In the genomic region with DNA sequence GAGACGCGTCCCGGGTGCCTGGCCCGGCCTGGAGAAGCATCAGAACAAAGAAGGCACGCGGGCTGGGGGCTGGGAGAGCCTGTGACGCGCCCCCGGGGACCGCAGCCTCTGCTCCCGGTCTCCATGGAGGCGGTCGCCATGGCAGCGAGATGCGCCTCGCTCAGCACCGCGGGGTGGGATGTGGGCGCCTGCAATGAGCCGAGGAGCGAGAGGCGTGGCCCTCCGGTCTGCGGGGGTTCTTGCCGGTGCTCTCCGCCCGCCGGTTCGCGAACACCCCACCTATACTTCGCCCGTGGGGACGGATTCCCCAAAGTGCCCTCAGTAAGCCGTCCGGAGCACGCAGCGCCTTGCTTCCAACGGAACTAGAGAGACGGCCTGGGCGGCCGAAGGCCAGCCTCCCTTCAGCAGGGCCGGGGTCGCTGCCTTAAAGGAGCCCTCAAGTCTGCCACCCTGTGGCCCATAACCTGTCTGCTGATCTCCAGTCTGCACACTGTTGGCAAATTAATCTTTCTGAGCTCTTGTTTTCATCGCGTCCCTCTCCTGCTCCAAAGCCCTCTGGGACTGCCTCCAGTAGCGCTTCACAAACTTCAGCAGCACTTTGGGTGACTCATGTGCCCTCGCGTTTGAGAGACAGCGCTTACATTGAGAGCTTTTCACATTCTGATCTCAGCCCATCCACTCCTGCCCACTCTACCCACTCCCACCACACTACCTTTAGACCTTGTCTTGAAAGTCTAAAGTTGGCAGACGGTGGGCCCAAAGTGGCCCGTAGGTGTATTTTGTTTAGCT, we compare ENCODE assay signal across 8 cellular contexts. TPM values are rescaled to one million over a fixed set of nuclear protein-coding genes. Genes with fewer than 3 reads are reported as not detected.
DNase-seq lines count a peak whose midpoint lies in the region; ATAC-seq and TF ChIP-seq lines count a peak whose summit lies in the region.

No MANE protein-coding gene starts in this region.

- H3K36me3 Mint-ChIP-seq in T-helper 17 cell (ENCODE audit: low read depth): no peaks in the 10 kb centered on the region

- H3K27ac Mint-ChIP-seq in T-helper 17 cell: peak overlapping the region; percentile 91

- H3K27me3 Mint-ChIP-seq in T-helper 17 cell: no peaks in the 10 kb centered on the region

- H3K4me3 ChIP-seq in HFF-Myc (replicated peaks; ENCODE audit: low read depth, low read length): peak overlapping the region; percentile 97
- peak overlapping the region; percentile 78 for H3K4me3 ChIP-seq in retinal pigment epithelial cell (ENCODE audit: low read length)

- H3K4me1 Mint-ChIP-seq in T-helper 17 cell: peaks cover 17% of the 10 kb centered on the region

- H3K9me3 ChIP-seq in T-helper 17 cell (ENCODE audit: control insufficient read depth, low read length, poor library complexity, severe bottlenecking): no peaks in the 10 kb centered on the region

- peak overlapping the region; percentile 87 for H3K4me3 Mint-ChIP-seq in T-helper 17 cell

- TF ChIP-seq CTCF in HFF-Myc (IDR thresholded peaks at IDR 0.05; ENCODE audit: low read depth, low read length, missing control alignments): peak; percentile 42
- peak; percentile 65 for TF ChIP-seq CTCF in retinal pigment epithelial cell (conservative IDR thresholded peaks at IDR 0.05; ENCODE audit: low read depth, low read length)

- DNase-seq in GM03348 (ENCODE audit: low spot score) (peak; percentile 77), HFF-Myc (ENCODE audit: extremely low read depth, low read depth) (peak; percentile 61), NCI-H1105 treated with DMSO at 0.1 percent for 48 hours (lab: John Stamatoyannopoulos, UW) (peak; percentile 83), T-helper 17 cell (peak; percentile 81 to 87 (median 83)), amygdala (lab: John Stamatoyannopoulos, UW) (peak in 46 of 56 donors; percentile 29 to 84 (median 70)), hepatic stellate cell (ENCODE audit: low spot score) (peak; percentile 81), retinal pigment epithelial cell (ENCODE audit: low read depth) (peak; percentile 69), cerebellar nuclear complex (lab: John Stamatoyannopoulos, UW) (no peak)

- peak; percentile 73 for ATAC-seq in T-helper 17 cell

RNA-seq across cellular contexts. Expression of gene ADISSP, which starts 1.0 kb away (rescaled TPM):
- 10 to 100 TPM; 13.3 to 19.0 TPM for total RNA-seq in T-helper 17 cell

RNA-seq across cellular contexts. Expression of gene SPEF1, which starts 12.7 kb away (rescaled TPM):
- total RNA-seq in T-helper 17 cell: under 1 TPM in 1 of 2 donors, not detected in 1; 0.18 TPM

RNA-seq across cellular contexts. Expression of gene CENPB, which starts 18.0 kb away (rescaled TPM):
- 10 to 100 TPM; 36.9 to 40.2 TPM for total RNA-seq in T-helper 17 cell

RNA-seq across cellular contexts. Expression of gene CDC25B, which starts 27.6 kb away (rescaled TPM):
- total RNA-seq in T-helper 17 cell: 100 to 1,000 TPM; 220 to 223 TPM

RNA-seq across cellular contexts. Expression of gene HSPA12B, which starts 36.1 kb away (rescaled TPM):
- not detected for total RNA-seq in T-helper 17 cell

Comparison
In these comparisons a context has a peak if more than half of its experiments do, and no peak if none do; other contexts are left out.
1. DNase-seq: peak in GM03348 (single experiment), HFF-Myc (single experiment), NCI-H1105 treated with DMSO at 0.1 percent for 48 hours (single experiment), T-helper 17 cell (3 of 3), amygdala (46 of 56), hepatic stellate cell (single experiment) and retinal pigment epithelial cell (single experiment); none in cerebellar nuclear complex (0 of 2).